In genomic region chr12:127231366-127231765, GRCh38 we compare ENCODE assay signal across 15 cellular contexts.
"Had no signal": no experiment of that assay in that cellular context is flagged by ENCODE, and none has a peak within 500 bp of the region (broad histone marks: within the 10 kb centered on the region; RNA-seq: fewer than 3 reads in every experiment).

No MANE protein-coding gene starts in this region.

- H3K27me3 ChIP-seq: gastrocnemius medialis, upper lobe of right lung had no signal

- H3K4me3 ChIP-seq: dorsolateral prefrontal cortex, gastrocnemius medialis, left ventricle myocardium inferior, upper lobe of right lung had no signal

- ATAC-seq: esophagus mucosa, gastrocnemius medialis, sciatic nerve had no signal

- DNase-seq: activated CD4-positive, alpha-beta T cell treated with anti-CD3 and anti-CD28 coated beads, Interleukin-2, amount 50 U/mL, for 4 hours; activated CD4-positive, CD25-positive, alpha-beta regulatory T cell treated with anti-CD3 and anti-CD28 coated beads, Interleukin-2, amount 50 U/mL, for 72 hours; activated effector memory CD4-positive, alpha-beta T cell treated with anti-CD3 and anti-CD28 coated beads, Interleukin-2, amount 50 U/mL, for 16 hours; activated T-cell treated with anti-CD3 and anti-CD28 coated beads, Interleukin-2, amount 50 U/mL, for 24 hours; amygdala; dorsolateral prefrontal cortex; kidney; left ventricle myocardium inferior; mesendoderm; stimulated activated CD4-positive, alpha-beta T cell treated with anti-CD3 and anti-CD28 coated beads, Interleukin-2, amount 100 ng/mL, for 48 hours; stimulated activated CD8-positive, alpha-beta memory T cell treated with anti-CD3 and anti-CD28 coated beads, Interleukin-4, amount 100 ng/mL, for 48 hours; upper lobe of right lung had no signal

- H3K9me3 ChIP-seq: gastrocnemius medialis, upper lobe of right lung had no signal

- H3K4me1 ChIP-seq: gastrocnemius medialis, left ventricle myocardium inferior, upper lobe of right lung had no signal

- H3K27ac ChIP-seq: dorsolateral prefrontal cortex, gastrocnemius medialis, left ventricle myocardium inferior, upper lobe of right lung had no signal

- H3K36me3 ChIP-seq: gastrocnemius medialis, left ventricle myocardium inferior, upper lobe of right lung had no signal
